8 cellular contexts compared by ENCODE assay signal in the genomic region with DNA sequence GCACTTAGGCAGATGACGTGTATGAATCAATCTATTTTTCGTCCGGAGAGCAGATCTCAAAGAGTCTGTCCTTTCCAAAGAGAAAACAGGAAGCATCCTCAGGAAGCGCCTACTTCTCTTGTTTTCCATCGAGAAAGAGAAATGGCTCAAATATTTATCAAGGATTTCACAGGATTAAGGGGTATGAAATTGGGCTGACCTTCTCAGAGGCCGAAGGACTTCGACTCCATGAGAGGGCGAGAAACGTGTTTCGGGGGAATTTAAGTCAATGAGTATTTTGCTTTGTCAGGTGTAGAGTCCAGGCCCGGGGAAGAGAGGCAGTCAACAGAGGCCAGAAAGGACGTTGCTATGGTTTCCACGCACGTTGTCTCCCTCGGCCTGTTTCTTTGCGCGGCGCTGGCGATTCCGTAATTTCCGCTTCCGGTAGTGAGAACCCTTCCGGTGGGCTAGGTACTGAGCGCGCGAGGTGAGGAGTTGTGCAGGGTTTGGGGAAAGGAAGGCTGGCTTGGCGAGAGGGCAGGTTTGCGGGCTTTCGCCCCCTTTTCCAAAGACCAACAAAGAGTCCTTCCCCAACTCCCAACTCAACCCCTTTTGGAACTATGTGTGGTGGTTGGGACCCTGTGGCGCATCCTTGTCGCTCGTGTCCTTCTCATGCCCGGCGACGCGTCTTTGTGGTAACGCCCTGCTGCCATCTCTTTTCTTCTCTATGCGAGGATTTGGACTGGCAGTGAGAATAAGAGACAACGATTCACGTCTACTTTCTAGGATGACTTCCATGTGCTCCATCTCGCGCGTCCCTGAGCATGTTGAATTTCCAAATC. TPM values are rescaled to one million over a fixed set of nuclear protein-coding genes. Genes with fewer than 3 reads are reported as not detected.
DNase-seq lines count a peak whose midpoint lies in the region; ATAC-seq and TF ChIP-seq lines count a peak whose summit lies in the region.

Gene MRPS21 (plus strand): TSS at position 429 of the 821 bp plus-strand sequence. CDS start 506 bp downstream, outside the sequence.

- peaks cover 30% of the 10 kb centered on the region for H3K79me2 ChIP-seq in OCI-LY3 (ENCODE audit: low read length)

- H3K4me3 ChIP-seq in OCI-LY3 (ENCODE audit: low read length) = peak within 1 kb of the TSS; percentile 84

- H3K4me2 ChIP-seq in OCI-LY3 (ENCODE audit: low read length) = peak within 1 kb of the TSS; percentile 90

- peaks cover 30% of the 10 kb centered on the region for H3K4me1 Mint-ChIP-seq in endothelial cell (ENCODE audit: unreplicated experiment)
- H3K4me1 Mint-ChIP-seq in mesothelial cell of epicardium = peaks cover 20% of the 10 kb centered on the region

- no peaks in the 10 kb centered on the region for H4K20me1 ChIP-seq in OCI-LY3 (ENCODE audit: insufficient read depth, low read length)

- peaks cover 17% of the 10 kb centered on the region for H3K36me3 ChIP-seq in OCI-LY3 (replicated peaks; ENCODE audit: low read depth, low read length)

- H3K27me3 ChIP-seq in OCI-LY3 (ENCODE audit: low read depth, low read length) = no peaks in the 10 kb centered on the region

- H3K27me3 Mint-ChIP-seq in endothelial cell (ENCODE audit: unreplicated experiment) (peaks cover 24% of the 10 kb centered on the region), mesothelial cell of epicardium (ENCODE audit: low read depth) (no peaks in the 10 kb centered on the region)

- H3K27ac ChIP-seq in OCI-LY3 (ENCODE audit: low read length) = peak within 1 kb of the TSS; percentile 44

- ATAC-seq in GM21526 (IDR thresholded peaks at IDR 0.05; ENCODE audit: low FRiP score, unreplicated experiment) = peak; percentile 90

- H3K36me3 Mint-ChIP-seq in endothelial cell (ENCODE audit: low read depth, unreplicated experiment) (peaks cover 27% of the 10 kb centered on the region), mesothelial cell of epicardium (peaks cover 16% of the 10 kb centered on the region)

- DNase-seq in D341Med (ENCODE audit: low spot score) (peak; percentile 95), HuH-7.5 (ENCODE audit: low spot score) (peak; percentile 63), endothelial cell (ENCODE audit: low spot score) (peak; percentile 84), mesothelial cell of epicardium (ENCODE audit: low spot score in 2 of 2, unreplicated experiment in 2 of 2) (peak; percentile 59 to 80)
- DNase-seq in activated CD8-positive, alpha-beta memory T cell treated with anti-CD3 and anti-CD28 coated beads, Interleukin-2, amount 50 U/mL, for 4 hours = peak; percentile 80
- DNase-seq in stimulated activated CD8-positive, alpha-beta memory T cell treated with anti-CD3 and anti-CD28 coated beads, Interleukin-15, amount 100 ng/mL, for 48 hours (ENCODE audit: low read depth in 2 of 2) = peak; percentile 80

- H3K27ac Mint-ChIP-seq in endothelial cell (ENCODE audit: unreplicated experiment) (peak within 1 kb of the TSS; percentile 100), mesothelial cell of epicardium (peak within 1 kb of the TSS; percentile 94)

- peak within 1 kb of the TSS; percentile 97 for H3K4me3 Mint-ChIP-seq in endothelial cell (ENCODE audit: unreplicated experiment)
- H3K4me3 Mint-ChIP-seq in mesothelial cell of epicardium = peak within 1 kb of the TSS; percentile 93

- peak within 1 kb of the TSS; percentile 70 for H3K9ac ChIP-seq in OCI-LY3 (ENCODE audit: low read length)

- H3K4me1 ChIP-seq in OCI-LY3 (ENCODE audit: low read length) = peaks cover 6% of the 10 kb centered on the region

- H3K9me3 Mint-ChIP-seq in endothelial cell (ENCODE audit: unreplicated experiment) (no peaks in the 10 kb centered on the region), mesothelial cell of epicardium (no peaks in the 10 kb centered on the region)

- no peaks in the 10 kb centered on the region for H3K9me3 ChIP-seq in OCI-LY3 (ENCODE audit: insufficient read depth, low read length)

- TF ChIP-seq CTCF in OCI-LY3 (IDR thresholded peaks at IDR 0.05; ENCODE audit: low read depth, low read length) (no peak), endothelial cell (IDR thresholded peaks at IDR 0.05; ENCODE audit: unreplicated experiment) (no peak), mesothelial cell of epicardium (IDR thresholded peaks at IDR 0.05; ENCODE audit: unreplicated experiment) (no peak)

- H2AFZ ChIP-seq in OCI-LY3 (ENCODE audit: low read depth, low read length) = peak within 1 kb of the TSS; percentile 87

RNA-seq across cellular contexts. Expression of gene MRPS21, which starts in this region (rescaled TPM):
- 63.1 TPM for total RNA-seq in endothelial cell (ENCODE audit: unreplicated experiment)
- total RNA-seq in mesothelial cell of epicardium = 64.3 to 65.6 TPM (median 65.5 TPM) in 3 replicates

Comparison
In these comparisons a context has a peak if more than half of its experiments do, and no peak if none do; other contexts are left out.
1. Peak in every context shown above with its lines: DNase-seq, ATAC-seq, H3K4me3 ChIP-seq and H3K27ac ChIP-seq.